In the genomic region with DNA sequence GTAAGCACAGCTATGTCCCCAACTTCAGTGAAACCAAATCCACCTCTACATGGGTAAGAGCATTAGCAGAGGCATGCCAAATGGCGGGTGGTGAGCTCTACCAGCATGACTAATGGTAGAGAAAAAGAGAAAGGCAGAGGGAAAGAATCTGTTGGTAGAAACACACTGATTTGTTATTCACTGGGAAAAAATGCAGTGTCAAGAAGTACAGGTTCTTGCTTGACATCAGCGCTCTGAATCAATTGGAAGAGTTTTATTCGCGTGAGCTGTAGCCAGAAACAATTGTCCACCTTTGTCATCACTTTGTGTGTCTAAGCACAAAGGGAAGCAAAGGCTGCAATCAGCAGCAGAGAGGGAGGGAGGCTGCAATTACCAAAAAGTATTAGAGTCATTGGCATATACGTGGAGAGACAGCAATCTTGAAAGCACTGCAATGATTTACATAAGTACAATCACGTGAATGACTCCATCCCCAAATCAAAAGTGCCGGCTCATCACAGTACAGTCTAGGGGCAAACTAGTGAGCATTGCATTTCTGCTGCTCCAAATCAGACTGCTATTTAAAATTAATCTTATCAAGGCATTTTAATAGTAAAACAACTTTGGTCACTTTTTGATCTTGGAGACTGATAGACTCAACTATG, we compare ENCODE assay signal across 22 cellular contexts.
DNase-seq lines count a peak whose midpoint lies in the region; ATAC-seq and TF ChIP-seq lines count a peak whose summit lies in the region.
"Had no signal": no experiment of that assay in that cellular context is flagged by ENCODE, and none has a peak within 500 bp of the region (broad histone marks: within the 10 kb centered on the region; RNA-seq: fewer than 3 reads in every experiment).

No MANE protein-coding gene starts in this region.

- ATAC-seq in GM18502 (IDR thresholded peaks at IDR 0.05; ENCODE audit: poor library complexity, unreplicated experiment): no peak
- ATAC-seq: activated CD8-positive, alpha-beta T cell treated with anti-CD3 and anti-CD28 coated beads, Interleukin-2, amount 10 ng/mL, durations not matched to agents 7 days and 5 days; Panc1 had no signal

- no peak overlapping the region for H3K4me3 ChIP-seq in astrocyte of the spinal cord (ENCODE audit: low read depth, low read length)
- H3K4me3 ChIP-seq: BLaER1 treated with 17β-estradiol and CSF1 and Interleukin-3, amounts not matched to agents 10 nM and 100 nM; vagina had no signal

- in situ Hi-C loops in astrocyte of the spinal cord (cut with HindIII; ENCODE audit: low sequenced_read_pairs): no loop called here

- peak; percentile 24 for DNase-seq in COLO829 (ENCODE audit: low spot score)
- DNase-seq in M059J (ENCODE audit: low read depth): peak; percentile 76
- peak; percentile 76 for DNase-seq in astrocyte of the spinal cord (ENCODE audit: low read depth, low spot score)
- peak; percentile 89 for DNase-seq in kidney tubule cell (ENCODE audit: low spot score)
- no peak for DNase-seq in NCI-H187 (lab: John Stamatoyannopoulos, UW)
- DNase-seq in cerebellar cortex (ENCODE audit: low spot score): no peak
- no peak for DNase-seq in D341Med (ENCODE audit: low spot score)
- DNase-seq: activated CD4-positive, CD25-positive, alpha-beta regulatory T cell; activated CD8-positive, alpha-beta T cell treated with anti-CD3 and anti-CD28 coated beads, Interleukin-2, amount 10 ng/mL, durations not matched to agents 7 days and 5 days; activated naive CD4-positive, alpha-beta T cell treated with Interleukin-2 at 50 U/mL for 16 hours; activated T-cell treated with anti-CD3 and anti-CD28 coated beads, Interleukin-2, amount 50 U/mL, for 1 hour; effector CD4-positive, alpha-beta T cell; glutamatergic neuron; KG1; NCI-H446; nucleus accumbens; retina; SK-N-SH had no signal

- TF ChIP-seq CTCF in astrocyte of the spinal cord (IDR thresholded peaks at IDR 0.05; ENCODE audit: low read depth, low read length): no peak

Comparison
In these comparisons a context has a peak if more than half of its experiments do, and no peak if none do; other contexts are left out.
1. DNase-seq: peak in COLO829 (single experiment), M059J (single experiment), astrocyte of the spinal cord (single experiment) and kidney tubule cell (single experiment); none in NCI-H187 (0 of 2), cerebellar cortex (single experiment) and D341Med (single experiment).